In the genomic region with DNA sequence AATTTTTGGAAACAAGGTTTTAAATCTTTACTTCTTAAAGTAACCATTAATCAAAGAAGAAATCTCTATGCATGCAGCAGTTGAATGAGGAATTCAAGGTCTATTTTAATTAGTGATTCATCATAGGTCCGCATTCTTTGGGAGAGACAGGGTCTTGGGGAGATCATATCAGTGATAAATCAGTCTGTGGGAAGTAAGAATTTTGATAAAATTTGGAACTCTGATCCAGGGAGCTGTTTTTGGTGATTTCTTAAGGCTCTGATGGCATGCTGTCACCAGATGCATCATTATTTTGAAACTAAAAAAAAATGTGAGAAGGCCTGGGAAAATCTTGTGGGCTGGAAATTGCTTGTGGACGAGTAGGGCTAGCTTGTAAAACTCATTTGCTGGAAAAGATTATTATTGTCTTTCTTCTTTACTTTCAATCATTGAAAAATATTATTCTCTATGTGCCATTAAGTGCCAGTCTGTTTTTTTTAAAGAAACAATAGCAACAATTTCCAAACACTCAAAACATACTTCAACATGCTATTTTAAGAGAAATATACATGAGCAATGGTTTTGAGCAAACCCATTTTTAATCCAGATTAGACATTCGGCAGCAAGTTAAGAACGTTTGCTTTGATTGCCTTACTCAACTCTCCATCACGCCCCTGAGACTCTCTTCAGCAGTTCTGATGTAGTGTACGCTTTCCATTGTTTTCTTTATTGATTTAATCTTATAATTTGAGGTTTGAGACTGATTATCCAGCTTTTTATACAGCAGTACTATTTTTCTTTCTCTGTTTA, we compare ENCODE assay signal across 17 cellular contexts.
DNase-seq lines count a peak whose midpoint lies in the region; ATAC-seq and TF ChIP-seq lines count a peak whose summit lies in the region.
"Had no signal": no experiment of that assay in that cellular context is flagged by ENCODE, and none has a peak within 500 bp of the region (broad histone marks: within the 10 kb centered on the region; RNA-seq: fewer than 3 reads in every experiment).

No MANE protein-coding gene starts in this region.

- intact Hi-C loops in Right ventricle myocardium inferior (cut with DNase I) = no loop called here

- TF ChIP-seq POLR2A in tibial nerve (IDR thresholded peaks at IDR 0.05) = no peak

- TF ChIP-seq CTCF in tibial nerve (IDR thresholded peaks at IDR 0.05) = no peak

- no peak for TF ChIP-seq EP300 in tibial nerve (IDR thresholded peaks at IDR 0.05)

- 75 to 78% methylated on average over 6 of the region's 6 CpGs for WGBS in tibial nerve, 2 donors

- no peaks in the 10 kb centered on the region for H3K36me3 ChIP-seq in tibial nerve
- H3K36me3 ChIP-seq: lower lobe of right lung, pancreas, SJCRH30 had no signal

- no peak overlapping the region for H3K27ac ChIP-seq in tibial nerve
- H3K27ac ChIP-seq: dorsolateral prefrontal cortex, lower lobe of right lung, pancreas, SJCRH30 had no signal

- peak; percentile 62 for DNase-seq in AG20443 (ENCODE audit: low spot score)
- DNase-seq in HS-5 (ENCODE audit: low read depth) = peak; percentile 37
- peak; percentile 15 for DNase-seq in amniotic stem cell (lab: John Stamatoyannopoulos, UW)
- peak; percentile 16 for DNase-seq in kidney tubule cell (ENCODE audit: low spot score)
- no peak for DNase-seq in SHP77 treated with DMSO at 0.1 percent for 48 hours (lab: John Stamatoyannopoulos, UW)
- no peak for DNase-seq in Right ventricle myocardium inferior (ENCODE audit: missing footprints)
- no peak for DNase-seq in tibial nerve (ENCODE audit: low spot score in 2 of 2)
- DNase-seq in NK-92 treated with Interleukin-12 subunit alpha and Interleukin-12 subunit beta, amount 100 ng/mL, for 24 hours (lab: John Stamatoyannopoulos, UW) = no peak
- DNase-seq: Calu3, dorsolateral prefrontal cortex, erythroblast, glutamatergic neuron, immature natural killer cell, lower lobe of right lung, NCI-H1436 treated with DMSO at 0.1 percent for 48 hours, pancreas, SJCRH30 had no signal

- H3K27me3 ChIP-seq in tibial nerve = peaks cover 0 to 24% of the 10 kb centered on the region in 2 donors
- H3K27me3 ChIP-seq: pancreas, SJCRH30 had no signal

- peaks cover 0 to 5% (median 0%) of the 10 kb centered on the region in 4 donors for H3K9me3 ChIP-seq in tibial nerve
- H3K9me3 ChIP-seq: lower lobe of right lung, pancreas had no signal

- no peaks in the 10 kb centered on the region for H3K4me1 ChIP-seq in tibial nerve
- H3K4me1 ChIP-seq: lower lobe of right lung, pancreas had no signal

- no peak overlapping the region for H3K4me3 ChIP-seq in tibial nerve
- H3K4me3 ChIP-seq: dorsolateral prefrontal cortex, lower lobe of right lung, pancreas, SJCRH30 had no signal

- no peak for ATAC-seq in Right ventricle myocardium inferior
- ATAC-seq: lower lobe of right lung, pancreas had no signal

Comparison
In these comparisons a context has a peak if more than half of its experiments do, and no peak if none do; other contexts are left out.
1. DNase-seq: peak in AG20443 (single experiment), HS-5 (single experiment), amniotic stem cell (single experiment) and kidney tubule cell (single experiment); none in SHP77 treated with DMSO at 0.1 percent for 48 hours (single experiment), Right ventricle myocardium inferior (single experiment), tibial nerve (0 of 2) and NK-92 treated with Interleukin-12 subunit alpha and Interleukin-12 subunit beta, amount 100 ng/mL, for 24 hours (single experiment).